Comparison of ENCODE assay signal across 1 cellular context in genomic region chr12:92036061-92036620, GRCh38.
TF ChIP-seq lines count a peak whose summit lies in the region.

No MANE protein-coding gene starts in this region.

TF ChIP-seq in H1, 55 proteins besides CTCF, POLR2A, EP300 and RAD21:
- TF ChIP-seq SIRT6 (IDR thresholded peaks at IDR 0.05; ENCODE audit: low read length) (no peak), POLR2AphosphoS5 (IDR thresholded peaks at IDR 0.05; ENCODE audit: low read depth, low read length) (no peak), USF2 (IDR thresholded peaks at IDR 0.05; ENCODE audit: low read length) (no peak), E2F6 (IDR thresholded peaks at IDR 0.05) (no peak), ZNF274 (IDR thresholded peaks at IDR 0.05; ENCODE audit: borderline replicate concordance, extremely low read depth, low read length) (no peak), NANOG (IDR thresholded peaks at IDR 0.05; ENCODE audit: insufficient read depth, low read depth, low read length, poor library complexity, severe bottlenecking) (no peak), RXRA (IDR thresholded peaks at IDR 0.05; ENCODE audit: insufficient read depth, low read depth, low read length) (no peak), SP4 (IDR thresholded peaks at IDR 0.05; ENCODE audit: low read length) (no peak), EGR1 (IDR thresholded peaks at IDR 0.05; ENCODE audit: borderline replicate concordance, low read depth, low read length) (no peak), CEBPB (IDR thresholded peaks at IDR 0.05; ENCODE audit: low read depth, low read length) (no peak), HDAC2 (IDR thresholded peaks at IDR 0.05; ENCODE audit: borderline replicate concordance in 1 of 2, low read depth in 2 of 2, low read length in 2 of 2) (no peak), POU5F1 (IDR thresholded peaks at IDR 0.05; ENCODE audit: low read depth, low read length) (no peak), SP2 (IDR thresholded peaks at IDR 0.05; ENCODE audit: low read length) (no peak), TCF12 (IDR thresholded peaks at IDR 0.05; ENCODE audit: low read depth, low read length) (no peak), JUN (IDR thresholded peaks at IDR 0.05; ENCODE audit: low read depth, low read length) (no peak), RBBP5 (IDR thresholded peaks at IDR 0.05; ENCODE audit: borderline replicate concordance, low read depth, low read length) (no peak), KDM4A (IDR thresholded peaks at IDR 0.05; ENCODE audit: low read depth, low read length, severe bottlenecking) (no peak), TBP (IDR thresholded peaks at IDR 0.05; ENCODE audit: low read depth, low read length) (no peak), EZH2 (IDR thresholded peaks at IDR 0.05; ENCODE audit: low read depth, low read length, severe bottlenecking) (no peak), CBX5 (IDR thresholded peaks at IDR 0.05; ENCODE audit: low read depth, low read length) (no peak)
